16 cellular contexts compared by ENCODE assay signal in the genomic region with DNA sequence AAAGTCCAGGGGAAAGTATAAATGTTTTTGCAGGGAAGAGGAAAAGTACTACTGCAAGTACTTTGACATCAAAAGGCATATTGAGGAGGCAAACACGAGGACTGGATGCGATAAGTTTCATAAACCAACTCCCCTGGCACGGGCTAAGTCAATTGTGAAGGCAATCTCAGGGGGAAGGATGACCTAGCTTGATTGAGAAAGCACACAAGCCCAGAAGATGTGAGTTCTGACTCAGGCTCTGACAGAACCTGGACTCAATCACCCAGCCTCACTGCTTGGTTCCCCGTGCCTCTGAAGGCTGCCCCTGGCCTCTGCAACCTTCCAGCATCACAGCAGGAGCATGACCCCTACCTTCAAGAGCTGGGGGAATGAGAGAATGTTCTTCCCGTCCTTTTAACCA.
"Had no signal": no experiment of that assay in that cellular context is flagged by ENCODE, and none has a peak within 500 bp of the region (broad histone marks: within the 10 kb centered on the region; RNA-seq: fewer than 3 reads in every experiment).

No MANE protein-coding gene starts in this region.

- H3K9me3 ChIP-seq: body of pancreas, sigmoid colon, SJSA1, tibial artery had no signal

- FAIRE-seq: frontal cortex, kidney had no signal

- H3K27ac Mint-ChIP-seq: activated naive CD4-positive, alpha-beta T cell treated with anti-CD3 and anti-CD28 coated beads for 36 hours; endodermal cell; nephron progenitor cell had no signal

- H3K27me3 ChIP-seq: body of pancreas, sigmoid colon, SJSA1, tibial artery had no signal

- H3K36me3 ChIP-seq: sigmoid colon, SJSA1, tibial artery had no signal

- H3K4me3 Mint-ChIP-seq: activated naive CD4-positive, alpha-beta T cell treated with anti-CD3 and anti-CD28 coated beads for 36 hours; endodermal cell; nephron progenitor cell had no signal

- H3K9me3 Mint-ChIP-seq: activated naive CD4-positive, alpha-beta T cell treated with anti-CD3 and anti-CD28 coated beads for 36 hours; endodermal cell; nephron progenitor cell had no signal

- DNase-seq: activated CD4-positive, CD25-positive, alpha-beta regulatory T cell treated with anti-CD3 and anti-CD28 coated beads, Interleukin-2, amount 50 U/mL, for 72 hours; activated naive CD4-positive, alpha-beta T cell treated with anti-CD3 and anti-CD28 coated beads for 36 hours; activated T-cell treated with anti-CD3 and anti-CD28 coated beads, Interleukin-2, amount 50 U/mL, for 48 hours; amniotic stem cell; body of pancreas; endodermal cell; kidney; left ventricle myocardium superior; mesendoderm; nephron progenitor cell; sigmoid colon; stimulated activated CD4-positive, alpha-beta T cell treated with anti-CD3 and anti-CD28 coated beads, Interleukin-4, amount 100 ng/mL, for 1 hour; T-helper 9 cell; tibial artery had no signal

- ATAC-seq: body of pancreas, left ventricle myocardium superior had no signal

- H3K4me3 ChIP-seq: body of pancreas, sigmoid colon, SJSA1, tibial artery had no signal

- H3K27ac ChIP-seq: body of pancreas, sigmoid colon, SJSA1, tibial artery had no signal
